Comparison of ENCODE assay signal across 16 cellular contexts in genomic region chr9:114376586-114376985, GRCh38. TPM values are rescaled to one million over a fixed set of nuclear protein-coding genes. Genes with fewer than 3 reads are reported as not detected.
DNase-seq lines count a peak whose midpoint lies in the region; ATAC-seq lines count a peak whose summit lies in the region.
"Had no signal": no experiment of that assay in that cellular context is flagged by ENCODE, and none has a peak within 500 bp of the region (broad histone marks: within the 10 kb centered on the region; RNA-seq: fewer than 3 reads in every experiment).

No MANE protein-coding gene starts in this region.

- DNase-seq in activated naive CD4-positive, alpha-beta T cell (lab: John Stamatoyannopoulos, UW), result no peak
- DNase-seq in activated CD8-positive, alpha-beta T cell treated with anti-CD3 and anti-CD28 coated beads, Interleukin-2, amount 10 ng/mL, durations not matched to agents 7 days and 5 days, result no peak
- DNase-seq in naive B cell (no peak), SIG-M5 (lab: John Stamatoyannopoulos, UW) (no peak), cerebellum (ENCODE audit: low spot score) (no peak), germinal center (ENCODE audit: low spot score) (no peak)
- DNase-seq: brain microvascular endothelial cell; DMS153; NCI-H1694; stimulated activated CD4-positive, alpha-beta T cell treated with anti-CD3 and anti-CD28 coated beads, Interleukin-15, amount 100 ng/mL, for 24 hours; thyroid gland had no signal

- ATAC-seq in activated CD8-positive, alpha-beta T cell treated with anti-CD3 and anti-CD28 coated beads, Interleukin-2, amount 10 ng/mL, durations not matched to agents 7 days and 5 days, result no peak
- ATAC-seq in naive B cell (ENCODE audit: low read depth in 2 of 2) (no peak), GM21526 (IDR thresholded peaks at IDR 0.05; ENCODE audit: low FRiP score, unreplicated experiment) (no peak)
- ATAC-seq: left lobe of liver had no signal

- peak overlapping the region; percentile 79 for H3K27ac Mint-ChIP-seq in activated naive CD4-positive, alpha-beta T cell treated with anti-CD3 and anti-CD28 coated beads, Interleukin-2, amount 50 U/mL, for 24 hours
- peak overlapping the region; percentile 91 for H3K27ac Mint-ChIP-seq in activated CD8-positive, alpha-beta T cell treated with anti-CD3 and anti-CD28 coated beads, Interleukin-2, amount 10 ng/mL, durations not matched to agents 7 days and 5 days
- H3K27ac Mint-ChIP-seq in naive B cell, result peak overlapping the region in 5 of 6 donors; percentile 76 to 95 (median 79)

- no peak overlapping the region for H3K4me3 Mint-ChIP-seq in activated naive CD4-positive, alpha-beta T cell treated with anti-CD3 and anti-CD28 coated beads, Interleukin-2, amount 50 U/mL, for 24 hours
- H3K4me3 Mint-ChIP-seq in activated CD8-positive, alpha-beta T cell treated with anti-CD3 and anti-CD28 coated beads, Interleukin-2, amount 10 ng/mL, durations not matched to agents 7 days and 5 days, result peak overlapping the region; percentile 37
- H3K4me3 Mint-ChIP-seq in naive B cell, result peak overlapping the region in 2 of 8 donors; percentile 16 to 40

- POLR2A ChIA-PET in activated CD8-positive, alpha-beta T cell treated with anti-CD3 and anti-CD28 coated beads, Interleukin-2, amount 10 ng/mL, durations not matched to agents 7 days and 5 days (lab: Charles Lee), result interaction anchor here (0.7 to 4.3 kb wide), 3 partner anchors 10 to 24 kb away, joined by 4 to 45 read pairs (median 11); partner anchors contain the start of gene AKNA

- peaks cover 88% of the 10 kb centered on the region for H3K4me1 Mint-ChIP-seq in activated naive CD4-positive, alpha-beta T cell treated with anti-CD3 and anti-CD28 coated beads, Interleukin-2, amount 50 U/mL, for 24 hours
- H3K4me1 Mint-ChIP-seq in activated CD8-positive, alpha-beta T cell treated with anti-CD3 and anti-CD28 coated beads, Interleukin-2, amount 10 ng/mL, durations not matched to agents 7 days and 5 days (ENCODE audit: low read depth), result peaks cover 90% of the 10 kb centered on the region
- H3K4me1 Mint-ChIP-seq in naive B cell, result peaks cover 55 to 92% (median 80%) of the 10 kb centered on the region in 3 donors

- H3K27me3 Mint-ChIP-seq in activated naive CD4-positive, alpha-beta T cell treated with anti-CD3 and anti-CD28 coated beads, Interleukin-2, amount 50 U/mL, for 24 hours, result no peaks in the 10 kb centered on the region
- H3K27me3 Mint-ChIP-seq in activated CD8-positive, alpha-beta T cell treated with anti-CD3 and anti-CD28 coated beads, Interleukin-2, amount 10 ng/mL, durations not matched to agents 7 days and 5 days (ENCODE audit: low read depth), result no peaks in the 10 kb centered on the region
- H3K27me3 Mint-ChIP-seq in naive B cell, result no peaks in the 10 kb centered on the region

- CTCF ChIA-PET in activated CD8-positive, alpha-beta T cell treated with anti-CD3 and anti-CD28 coated beads, Interleukin-2, amount 10 ng/mL, durations not matched to agents 7 days and 5 days (lab: Charles Lee), result interaction anchor here (2.4 kb wide), 1 partner anchor 11 kb away, joined by 8 read pairs; the partner anchor contains the start of gene AKNA

- H3K36me3 Mint-ChIP-seq in activated naive CD4-positive, alpha-beta T cell treated with anti-CD3 and anti-CD28 coated beads, Interleukin-2, amount 50 U/mL, for 24 hours, result peaks cover 23% of the 10 kb centered on the region
- H3K36me3 Mint-ChIP-seq in activated CD8-positive, alpha-beta T cell treated with anti-CD3 and anti-CD28 coated beads, Interleukin-2, amount 10 ng/mL, durations not matched to agents 7 days and 5 days (ENCODE audit: low read depth), result peaks cover 92% of the 10 kb centered on the region
- H3K36me3 Mint-ChIP-seq in naive B cell, result peaks cover 25 to 33% of the 10 kb centered on the region in 2 donors

- no peaks in the 10 kb centered on the region for H3K9me3 Mint-ChIP-seq in activated naive CD4-positive, alpha-beta T cell treated with anti-CD3 and anti-CD28 coated beads, Interleukin-2, amount 50 U/mL, for 24 hours
- no peaks in the 10 kb centered on the region for H3K9me3 Mint-ChIP-seq in activated CD8-positive, alpha-beta T cell treated with anti-CD3 and anti-CD28 coated beads, Interleukin-2, amount 10 ng/mL, durations not matched to agents 7 days and 5 days (ENCODE audit: insufficient read depth)
- H3K9me3 Mint-ChIP-seq in naive B cell, result no peaks in the 10 kb centered on the region

RNA-seq across cellular contexts. Expression of gene AKNA, which starts 11.2 kb away (rescaled TPM):
- total RNA-seq in activated CD8-positive, alpha-beta T cell treated with anti-CD3 and anti-CD28 coated beads, Interleukin-2, amount 10 ng/mL, durations not matched to agents 7 days and 5 days, result 100 to 1,000 TPM; 413 to 430 TPM
- 10 to 100 TPM in 5 of 6 donors, under 1 TPM in 1; 0.78 to 34.1 (median 13.7) TPM for polyA plus RNA-seq in naive B cell (ENCODE audit: low read depth in 6 of 6)
- total RNA-seq in cerebellum, result 10.6 TPM

RNA-seq across cellular contexts. Expression of gene ORM2, which starts 46.9 kb away (rescaled TPM):
- not detected for total RNA-seq in activated CD8-positive, alpha-beta T cell treated with anti-CD3 and anti-CD28 coated beads, Interleukin-2, amount 10 ng/mL, durations not matched to agents 7 days and 5 days
- polyA plus RNA-seq in naive B cell (ENCODE audit: low read depth in 6 of 6), result not detected
- not detected for total RNA-seq in cerebellum
- total RNA-seq: NCI-H460, thyroid gland had no signal

RNA-seq across cellular contexts. Expression of gene ORM1, which starts 53.7 kb away (rescaled TPM):
- total RNA-seq in activated CD8-positive, alpha-beta T cell treated with anti-CD3 and anti-CD28 coated beads, Interleukin-2, amount 10 ng/mL, durations not matched to agents 7 days and 5 days, result not detected
- not detected for polyA plus RNA-seq in naive B cell (ENCODE audit: low read depth in 6 of 6)
- not detected for total RNA-seq in cerebellum
- total RNA-seq: NCI-H460, prostate gland, thyroid gland had no signal

Comparison
In these comparisons a context has a peak if more than half of its experiments do, and no peak if none do; other contexts are left out.
1. RNA of gene AKNA, which starts 11.2 kb away (total RNA-seq): 413 to 430 TPM in activated CD8-positive, alpha-beta T cell treated with anti-CD3 and anti-CD28 coated beads, Interleukin-2, amount 10 ng/mL, durations not matched to agents 7 days and 5 days; 10.6 TPM in cerebellum (single experiment); every median in the first group is over 10 times any median in the second.
2. Peak in every context shown above with its lines, with median percentiles within 50 percentile points of each other: H3K27ac Mint-ChIP-seq.